ENCODE assay signal across 8 cellular contexts in genomic region chr4:173367285-173367684, GRCh38. TPM values are rescaled to one million over a fixed set of nuclear protein-coding genes. Genes with fewer than 3 reads are reported as not detected.
DNase-seq lines count a peak whose midpoint lies in the region; ATAC-seq and TF ChIP-seq lines count a peak whose summit lies in the region.

No MANE protein-coding gene starts in this region.

- H3K4me3 Mint-ChIP-seq in activated naive CD4-positive, alpha-beta T cell treated with anti-CD3 and anti-CD28 coated beads, Interleukin-2, amount 10 ng/mL, durations not matched to agents 7 days and 5 days: peak overlapping the region; percentile 48
- H3K4me3 Mint-ChIP-seq in activated naive CD4-positive, alpha-beta T cell treated with anti-CD3 and anti-CD28 coated beads for 36 hours: no peak overlapping the region
- H3K4me3 Mint-ChIP-seq in endothelial cell (ENCODE audit: unreplicated experiment): no peak overlapping the region

- peak overlapping the region; percentile 68 for H3K27ac Mint-ChIP-seq in activated naive CD4-positive, alpha-beta T cell treated with anti-CD3 and anti-CD28 coated beads, Interleukin-2, amount 10 ng/mL, durations not matched to agents 7 days and 5 days
- H3K27ac Mint-ChIP-seq in activated naive CD4-positive, alpha-beta T cell treated with anti-CD3 and anti-CD28 coated beads for 36 hours: no peak overlapping the region
- H3K27ac Mint-ChIP-seq in endothelial cell (ENCODE audit: unreplicated experiment): no peak overlapping the region

- in situ Hi-C loops in astrocyte of the spinal cord (cut with HindIII; ENCODE audit: low sequenced_read_pairs): no loop called here

- H3K36me3 Mint-ChIP-seq in activated naive CD4-positive, alpha-beta T cell treated with anti-CD3 and anti-CD28 coated beads, Interleukin-2, amount 10 ng/mL, durations not matched to agents 7 days and 5 days: peaks cover 26% of the 10 kb centered on the region
- no peaks in the 10 kb centered on the region for H3K36me3 Mint-ChIP-seq in activated naive CD4-positive, alpha-beta T cell treated with anti-CD3 and anti-CD28 coated beads for 36 hours (ENCODE audit: low read depth)
- H3K36me3 Mint-ChIP-seq in endothelial cell (ENCODE audit: low read depth, unreplicated experiment): no peaks in the 10 kb centered on the region

- no peak for DNase-seq in activated naive CD4-positive, alpha-beta T cell treated with anti-CD3 and anti-CD28 coated beads, Interleukin-2, amount 10 ng/mL, durations not matched to agents 7 days and 5 days
- no peak for DNase-seq in activated naive CD4-positive, alpha-beta T cell treated with anti-CD3 and anti-CD28 coated beads for 36 hours
- DNase-seq in astrocyte of the spinal cord (ENCODE audit: low read depth, low spot score) (peak; percentile 18), superior temporal gyrus (ENCODE audit: extremely low spot score) (peak; percentile 45), endothelial cell (ENCODE audit: low spot score) (no peak), lower lobe of right lung (no peak), NCI-H774 (lab: John Stamatoyannopoulos, UW) (no peak)

- H3K4me3 ChIP-seq in astrocyte of the spinal cord (ENCODE audit: low read depth, low read length) (no peak overlapping the region), lower lobe of right lung (no peak overlapping the region)

- ATAC-seq in HG03354 (IDR thresholded peaks at IDR 0.05; ENCODE audit: poor library complexity, severe bottlenecking, unreplicated experiment) (peak; percentile 12), lower lobe of right lung (no peak)

- no peak for TF ChIP-seq CTCF in astrocyte of the spinal cord (IDR thresholded peaks at IDR 0.05; ENCODE audit: low read depth, low read length)
- no peak for TF ChIP-seq CTCF in endothelial cell (IDR thresholded peaks at IDR 0.05; ENCODE audit: unreplicated experiment)
- TF ChIP-seq CTCF in lower lobe of right lung (IDR thresholded peaks at IDR 0.05): no peak

- no peaks in the 10 kb centered on the region for H3K36me3 ChIP-seq in lower lobe of right lung

- H3K27me3 ChIP-seq in lower lobe of right lung (ENCODE audit: low read depth): no peaks in the 10 kb centered on the region

- H3K9me3 Mint-ChIP-seq in activated naive CD4-positive, alpha-beta T cell treated with anti-CD3 and anti-CD28 coated beads, Interleukin-2, amount 10 ng/mL, durations not matched to agents 7 days and 5 days: no peaks in the 10 kb centered on the region
- H3K9me3 Mint-ChIP-seq in activated naive CD4-positive, alpha-beta T cell treated with anti-CD3 and anti-CD28 coated beads for 36 hours: no peaks in the 10 kb centered on the region
- no peaks in the 10 kb centered on the region for H3K9me3 Mint-ChIP-seq in endothelial cell (ENCODE audit: unreplicated experiment)

- H3K4me1 Mint-ChIP-seq in activated naive CD4-positive, alpha-beta T cell treated with anti-CD3 and anti-CD28 coated beads, Interleukin-2, amount 10 ng/mL, durations not matched to agents 7 days and 5 days: peaks cover 44% of the 10 kb centered on the region
- H3K4me1 Mint-ChIP-seq in activated naive CD4-positive, alpha-beta T cell treated with anti-CD3 and anti-CD28 coated beads for 36 hours (ENCODE audit: low read depth): peaks cover 18% of the 10 kb centered on the region
- peaks cover 27% of the 10 kb centered on the region for H3K4me1 Mint-ChIP-seq in endothelial cell (ENCODE audit: unreplicated experiment)

- H3K4me1 ChIP-seq in lower lobe of right lung: peaks cover 9% of the 10 kb centered on the region

- H3K27me3 Mint-ChIP-seq in activated naive CD4-positive, alpha-beta T cell treated with anti-CD3 and anti-CD28 coated beads, Interleukin-2, amount 10 ng/mL, durations not matched to agents 7 days and 5 days: peaks cover 13% of the 10 kb centered on the region
- peaks cover 9% of the 10 kb centered on the region for H3K27me3 Mint-ChIP-seq in activated naive CD4-positive, alpha-beta T cell treated with anti-CD3 and anti-CD28 coated beads for 36 hours (ENCODE audit: low read depth)
- H3K27me3 Mint-ChIP-seq in endothelial cell (ENCODE audit: unreplicated experiment): peaks cover 14% of the 10 kb centered on the region

- H3K9me3 ChIP-seq in lower lobe of right lung: no peaks in the 10 kb centered on the region

- intact Hi-C loops in activated naive CD4-positive, alpha-beta T cell treated with anti-CD3 and anti-CD28 coated beads for 36 hours (cut with micrococcal nuclease): no loop called here
- intact Hi-C loops in lower lobe of right lung (cut with DNase I): no loop called here

- H3K27ac ChIP-seq in lower lobe of right lung: no peak overlapping the region

- CTCF ChIA-PET in activated naive CD4-positive, alpha-beta T cell treated with anti-CD3 and anti-CD28 coated beads, Interleukin-2, amount 10 ng/mL, durations not matched to agents 7 days and 5 days (lab: Charles Lee): interaction anchor here (1.2 to 6.9 kb wide), 2 partner anchors 33 to 53 kb away, joined by 3 to 44 read pairs; partner anchors contain the start of gene HMGB2
- CTCF ChIA-PET in activated naive CD4-positive, alpha-beta T cell treated with anti-CD3 and anti-CD28 coated beads for 36 hours (lab: Charles Lee): interaction anchor here (0.8 to 1.2 kb wide), 4 partner anchors 30 to 103 kb away, joined by 3 to 6 read pairs (median 3); no protein-coding TSS in a partner anchor

RNA-seq across cellular contexts. Expression of gene SAP30, which starts 3.5 kb away (rescaled TPM):
- total RNA-seq in activated naive CD4-positive, alpha-beta T cell treated with anti-CD3 and anti-CD28 coated beads for 36 hours: 1 to 10 TPM; 9.2 to 9.7 TPM
- total RNA-seq in endothelial cell (ENCODE audit: unreplicated experiment) (22.2 TPM), lower lobe of right lung (15.1 TPM)

RNA-seq across cellular contexts. Expression of gene SCRG1, which starts 31.6 kb away (rescaled TPM):
- total RNA-seq in activated naive CD4-positive, alpha-beta T cell treated with anti-CD3 and anti-CD28 coated beads for 36 hours: not detected
- total RNA-seq in endothelial cell (ENCODE audit: unreplicated experiment) (not detected), lower lobe of right lung (0.32 TPM)

RNA-seq across cellular contexts. Expression of gene HMGB2, which starts 33.1 kb away (rescaled TPM):
- 100 to 1,000 TPM; 752 to 787 TPM for total RNA-seq in activated naive CD4-positive, alpha-beta T cell treated with anti-CD3 and anti-CD28 coated beads for 36 hours
- total RNA-seq in endothelial cell (ENCODE audit: unreplicated experiment) (160 TPM), lower lobe of right lung (40.9 TPM)

Comparison
In these comparisons a context has a peak if more than half of its experiments do, and no peak if none do; other contexts are left out.
1. DNase-seq: peak in astrocyte of the spinal cord (single experiment) and superior temporal gyrus (single experiment); none in activated naive CD4-positive, alpha-beta T cell treated with anti-CD3 and anti-CD28 coated beads, Interleukin-2, amount 10 ng/mL, durations not matched to agents 7 days and 5 days (single experiment), activated naive CD4-positive, alpha-beta T cell treated with anti-CD3 and anti-CD28 coated beads for 36 hours (single experiment), endothelial cell (single experiment), lower lobe of right lung (single experiment) and NCI-H774 (single experiment).